ENCODE assay signal across 27 cellular contexts in the genomic region with DNA sequence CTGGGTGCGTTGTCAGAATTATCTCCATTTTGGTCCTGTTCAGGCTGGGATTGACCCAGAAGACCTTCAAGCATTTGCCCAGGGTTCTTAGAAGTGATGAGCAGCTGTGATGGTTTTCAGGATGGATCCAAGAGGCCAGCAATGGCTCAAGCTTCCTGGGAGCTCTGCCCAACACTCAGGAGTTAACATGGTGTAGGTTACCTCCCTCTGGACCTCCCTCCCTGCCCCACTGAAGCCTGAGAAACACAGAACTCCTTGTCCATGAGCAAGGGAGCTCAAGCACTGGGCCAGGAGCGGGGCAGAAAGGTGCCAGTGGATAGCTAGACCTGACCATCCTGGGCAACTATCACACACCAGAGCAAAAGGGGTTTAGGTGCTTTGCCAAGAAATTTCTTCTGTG.
DNase-seq lines count a peak whose midpoint lies in the region; ATAC-seq, FAIRE-seq and TF ChIP-seq lines count a peak whose summit lies in the region.
"Had no signal": no experiment of that assay in that cellular context is flagged by ENCODE, and none has a peak within 500 bp of the region (broad histone marks: within the 10 kb centered on the region; RNA-seq: fewer than 3 reads in every experiment).

No MANE protein-coding gene starts in this region.

- H3K36me3 ChIP-seq in right atrium auricular region = peaks cover 6% of the 10 kb centered on the region
- H3K36me3 ChIP-seq: SJSA1 had no signal

- H3K4me1 ChIP-seq in right atrium auricular region = peaks cover 0 to 6% of the 10 kb centered on the region in 2 donors
- H3K4me1 ChIP-seq: Caco-2 had no signal

- no peaks in the 10 kb centered on the region for H3K27me3 ChIP-seq in right atrium auricular region
- H3K27me3 ChIP-seq: SJSA1 had no signal

- TF ChIP-seq CTCF in right atrium auricular region (IDR thresholded peaks at IDR 0.05) (no peak), GM10266 (IDR thresholded peaks at IDR 0.05; ENCODE audit: control insufficient read depth, insufficient read depth, low read depth, missing control alignments) (no peak)

- peak; percentile 53 for FAIRE-seq in urothelium cell line (lab: Jason Lieb, UNC)
- FAIRE-seq: GM12892, GM19239 had no signal

- intact Hi-C loops in cardiac septum (cut with DNase I) (no loop called here), sciatic nerve (cut with DNase I) (no loop called here)

- H3K4me3 ChIP-seq in right atrium auricular region = no peak overlapping the region
- H3K4me3 ChIP-seq: SJSA1 had no signal

- no peaks in the 10 kb centered on the region for H3K9me3 ChIP-seq in right atrium auricular region
- H3K9me3 ChIP-seq: Caco-2, SJSA1 had no signal

- DNase-seq in cardiac septum (ENCODE audit: low spot score) = peak; percentile 53
- DNase-seq in right atrium auricular region (ENCODE audit: low spot score) = no peak
- peak; percentile 23 for DNase-seq in sciatic nerve (ENCODE audit: low spot score)
- DNase-seq in urothelium cell line (ENCODE audit: low spot score) = no peak
- no peak for DNase-seq in anterior cingulate cortex (lab: John Stamatoyannopoulos, UW)
- DNase-seq in GM10266 (ENCODE audit: extremely low spot score) = no peak
- no peak for DNase-seq in DMS79 treated with DMSO at 0.1 percent for 48 hours (lab: John Stamatoyannopoulos, UW)
- DNase-seq: 8988T; ACHN; CD4-positive, alpha-beta memory T cell; DMS79; GF-D8; MV-4-11; NCI-H1105; NCI-H1436 treated with DMSO at 0.1 percent for 48 hours; NCI-H187 treated with DMSO at 0.1 percent for 48 hours; NCI-H2171 treated with DMSO at 0.1 percent for 48 hours; NCI-H524; NCI-H774; PC-3 had no signal

- H3K27ac ChIP-seq in right atrium auricular region (no peak overlapping the region), cingulate gyrus (ENCODE audit: low read depth, low read length) (peak overlapping the region; percentile 51)
- H3K27ac ChIP-seq: SJSA1 had no signal

- no peak for ATAC-seq in sciatic nerve
- ATAC-seq: HCT116, PC-3, Right ventricle myocardium inferior had no signal

Comparison
In these comparisons a context has a peak if more than half of its experiments do, and no peak if none do; other contexts are left out.
1. DNase-seq: peak in cardiac septum (single experiment) and sciatic nerve (single experiment); none in right atrium auricular region (single experiment), urothelium cell line (single experiment), anterior cingulate cortex (0 of 58), GM10266 (single experiment) and DMS79 treated with DMSO at 0.1 percent for 48 hours (single experiment).